Comparison of ENCODE assay signal across 29 cellular contexts in genomic region chr7:132842478-132842877, GRCh38.
"Had no signal": no experiment of that assay in that cellular context is flagged by ENCODE, and none has a peak within 500 bp of the region (broad histone marks: within the 10 kb centered on the region; RNA-seq: fewer than 3 reads in every experiment).

No MANE protein-coding gene starts in this region.

- H3K27me3 ChIP-seq: stomach, suprapubic skin, testis, thyroid gland, tibial artery, tibial nerve, transverse colon, upper lobe of left lung, upper lobe of right lung, uterus, vagina had no signal

- DNase-seq: stimulated activated CD4-positive, alpha-beta T cell treated with anti-CD3 and anti-CD28 coated beads, Interleukin-2, amount 100 ng/mL, for 48 hours; stimulated activated CD4-positive, alpha-beta T cell treated with anti-CD3 and anti-CD28 coated beads, Interleukin-4, amount 100 ng/mL, for 1 hour; stimulated activated CD4-positive, alpha-beta T cell treated with anti-CD3 and anti-CD28 coated beads, Interleukin-4, amount 100 ng/mL, for 24 hours; stimulated activated CD4-positive, alpha-beta T cell treated with anti-CD3 and anti-CD28 coated beads, Interleukin-4, amount 100 ng/mL, for 4 hours; stimulated activated CD8-positive, alpha-beta memory T cell treated with anti-CD3 and anti-CD28 coated beads, Interleukin-4, amount 100 ng/mL, for 48 hours; stimulated activated naive B cell treated with anti-CD40 and anti-IgM and Interleukin-4, amounts not matched to agents 10 μg/mL and 1 μg/mL and 100 μg/mL, for 72 hours; stimulated activated naive CD4-positive, alpha-beta T cell; stimulated activated naive CD4-positive, alpha-beta T cell treated with Interleukin-2 at 50 U/mL for 16 hours; stimulated activated naive CD8-positive, alpha-beta T cell treated with anti-CD3 and anti-CD28 coated beads, Interleukin-15, amount 100 ng/mL, for 72 hours; stimulated activated naive CD8-positive, alpha-beta T cell treated with anti-CD3 and anti-CD28 coated beads, Interleukin-15, Interleukin-2, amounts not matched to agents 100 U/mL and 50 U/mL, for 24 hours; stomach; substantia nigra; testis; thyroid gland; tibial artery; transverse colon; trophoblast cell; upper lobe of left lung; upper lobe of right lung; uterus had no signal

- H3K4me3 ChIP-seq: stomach, suprapubic skin, testis, thoracic aorta, thyroid gland, tibial artery, tibial nerve, transverse colon, upper lobe of left lung, upper lobe of right lung, uterus, vagina had no signal

- H3K27me3 Mint-ChIP-seq: stimulated activated memory B cell treated with anti-CD40 and anti-IgM and Interleukin-4, amounts not matched to agents 10 μg/mL and 1 μg/mL and 100 μg/mL, for 72 hours; stimulated activated naive B cell treated with anti-CD40 and anti-IgM and Interleukin-4, amounts not matched to agents 10 μg/mL and 1 μg/mL and 100 μg/mL, for 72 hours; stimulated activated naive CD8-positive, alpha-beta T cell treated with anti-CD3 and anti-CD28 coated beads, Interleukin-15, amount 100 ng/mL, for 72 hours; stimulated activated naive CD8-positive, alpha-beta T cell treated with anti-CD3 and anti-CD28 coated beads, Interleukin-15, Interleukin-2, amounts not matched to agents 100 ng/mL and 50 ng/mL, for 24 hours; type B pancreatic cell had no signal

- H3K9me3 Mint-ChIP-seq: stimulated activated effector memory CD8-positive, alpha-beta T cell treated with anti-CD3 and anti-CD28 coated beads, Interleukin-12 subunit alpha, Interleukin-12 subunit beta, amount 100 ng/mL, for 72 hours; stimulated activated memory B cell treated with anti-CD40 and anti-IgM and Interleukin-4, amounts not matched to agents 10 μg/mL and 1 μg/mL and 100 μg/mL, for 72 hours; stimulated activated naive CD8-positive, alpha-beta T cell treated with anti-CD3 and anti-CD28 coated beads, Interleukin-15, amount 100 ng/mL, for 72 hours; stimulated activated naive CD8-positive, alpha-beta T cell treated with anti-CD3 and anti-CD28 coated beads, Interleukin-15, Interleukin-2, amounts not matched to agents 100 ng/mL and 50 ng/mL, for 24 hours; type B pancreatic cell had no signal

- H3K4me3 Mint-ChIP-seq: stimulated activated effector memory CD8-positive, alpha-beta T cell treated with anti-CD3 and anti-CD28 coated beads, Interleukin-12 subunit alpha, Interleukin-12 subunit beta, amount 100 ng/mL, for 72 hours; stimulated activated memory B cell treated with anti-CD40 and anti-IgM and Interleukin-4, amounts not matched to agents 10 μg/mL and 1 μg/mL and 100 μg/mL, for 72 hours; stimulated activated naive B cell treated with anti-CD40 and anti-IgM and Interleukin-4, amounts not matched to agents 10 μg/mL and 1 μg/mL and 100 μg/mL, for 72 hours; stimulated activated naive CD8-positive, alpha-beta T cell treated with anti-CD3 and anti-CD28 coated beads, Interleukin-15, amount 100 ng/mL, for 72 hours; stimulated activated naive CD8-positive, alpha-beta T cell treated with anti-CD3 and anti-CD28 coated beads, Interleukin-15, Interleukin-2, amounts not matched to agents 100 ng/mL and 50 ng/mL, for 24 hours; type B pancreatic cell had no signal

- H3K27ac ChIP-seq: stomach, suprapubic skin, testis, thoracic aorta, thyroid gland, tibial artery, tibial nerve, transverse colon, upper lobe of left lung, upper lobe of right lung, uterus, vagina had no signal

- H3K36me3 ChIP-seq: suprapubic skin, thoracic aorta, thyroid gland, tibial artery, transverse colon, upper lobe of left lung, upper lobe of right lung, uterus, vagina had no signal

- H3K9me3 ChIP-seq: stomach, suprapubic skin, testis, thoracic aorta, thyroid gland, tibial artery, tibial nerve, transverse colon, upper lobe of left lung, upper lobe of right lung, uterus, vagina had no signal

- H3K4me1 Mint-ChIP-seq: stimulated activated effector memory CD8-positive, alpha-beta T cell treated with anti-CD3 and anti-CD28 coated beads, Interleukin-12 subunit alpha, Interleukin-12 subunit beta, amount 100 ng/mL, for 72 hours; stimulated activated memory B cell treated with anti-CD40 and anti-IgM and Interleukin-4, amounts not matched to agents 10 μg/mL and 1 μg/mL and 100 μg/mL, for 72 hours; stimulated activated naive CD8-positive, alpha-beta T cell treated with anti-CD3 and anti-CD28 coated beads, Interleukin-15, amount 100 ng/mL, for 72 hours had no signal

- FAIRE-seq: urothelium cell line had no signal

- H3K4me1 ChIP-seq: stomach, suprapubic skin, testis, thyroid gland, tibial artery, tibial nerve, transverse colon, upper lobe of left lung, upper lobe of right lung, uterus, vagina had no signal

- H3K27ac Mint-ChIP-seq: stimulated activated effector memory CD8-positive, alpha-beta T cell treated with anti-CD3 and anti-CD28 coated beads, Interleukin-12 subunit alpha, Interleukin-12 subunit beta, amount 100 ng/mL, for 72 hours; stimulated activated memory B cell treated with anti-CD40 and anti-IgM and Interleukin-4, amounts not matched to agents 10 μg/mL and 1 μg/mL and 100 μg/mL, for 72 hours; stimulated activated naive CD8-positive, alpha-beta T cell treated with anti-CD3 and anti-CD28 coated beads, Interleukin-15, amount 100 ng/mL, for 72 hours; stimulated activated naive CD8-positive, alpha-beta T cell treated with anti-CD3 and anti-CD28 coated beads, Interleukin-15, Interleukin-2, amounts not matched to agents 100 ng/mL and 50 ng/mL, for 24 hours; type B pancreatic cell had no signal

- ATAC-seq: stimulated activated effector memory CD8-positive, alpha-beta T cell treated with anti-CD3 and anti-CD28 coated beads, Interleukin-12 subunit alpha, Interleukin-12 subunit beta, amount 100 ng/mL, for 72 hours; stimulated activated memory B cell treated with anti-CD40 and anti-IgM and Interleukin-4, amounts not matched to agents 10 μg/mL and 1 μg/mL and 100 μg/mL, for 72 hours; stimulated activated naive B cell treated with anti-CD40 and anti-IgM and Interleukin-4, amounts not matched to agents 10 μg/mL and 1 μg/mL and 100 μg/mL, for 72 hours; stimulated activated naive CD8-positive, alpha-beta T cell treated with anti-CD3 and anti-CD28 coated beads, Interleukin-15, amount 100 ng/mL, for 72 hours; stimulated activated naive CD8-positive, alpha-beta T cell treated with anti-CD3 and anti-CD28 coated beads, Interleukin-15, Interleukin-2, amounts not matched to agents 100 U/mL and 50 U/mL, for 24 hours; upper lobe of right lung had no signal
